In genomic region chr15:90293040-90293810, GRCh38 we compare ENCODE assay signal across 9 cellular contexts. TPM values are rescaled to one million over a fixed set of nuclear protein-coding genes. Genes with fewer than 3 reads are reported as not detected.
DNase-seq lines count a peak whose midpoint lies in the region; ATAC-seq, FAIRE-seq and TF ChIP-seq lines count a peak whose summit lies in the region.
"Not testable (repeated sequence)": the region's sequence is repeated elsewhere in the genome, so short reads cannot be mapped to it uniquely, and the experiment has no call there.
"Had no signal": no experiment of that assay in that cellular context is flagged by ENCODE, and none has a peak within 500 bp of the region (broad histone marks: within the 10 kb centered on the region; RNA-seq: fewer than 3 reads in every experiment).

No MANE protein-coding gene starts in this region.

- peak overlapping the region in 1 of 7 donors; percentile 32 for H3K27ac Mint-ChIP-seq in CD4-positive, alpha-beta memory T cell

- not testable (repeated sequence) for H3K4me2 ChIP-seq in neural cell (ENCODE audit: low read length)

- H3K9me2 ChIP-seq in neural cell (ENCODE audit: insufficient read depth, low read length), result not testable (repeated sequence)

- TF ChIP-seq POLR2A in adrenal gland (IDR thresholded peaks at IDR 0.05), result not testable (repeated sequence)

- H3K9me3 Mint-ChIP-seq in CD4-positive, alpha-beta memory T cell, result not testable (repeated sequence)

- H3K4me3 Mint-ChIP-seq in CD4-positive, alpha-beta memory T cell, result peak overlapping the region in 3 of 8 donors; percentile 17 to 59 (median 46)

- not testable (repeated sequence) for H3K4me1 Mint-ChIP-seq in CD4-positive, alpha-beta memory T cell

- peak; percentile 55 to 71 (median 61) for DNase-seq in CD4-positive, alpha-beta memory T cell
- peak; percentile 28 for DNase-seq in HTR-8/SVneo (ENCODE audit: insufficient read length, low spot score)
- peak; percentile 79 for DNase-seq in NCI-H510A treated with DMSO at 0.1 percent for 48 hours (lab: John Stamatoyannopoulos, UW)
- peak; percentile 67 to 86 (median 78) for DNase-seq in adrenal gland
- peak; percentile 81 for DNase-seq in Right ventricle myocardium inferior (ENCODE audit: missing footprints)
- DNase-seq in stimulated activated CD8-positive, alpha-beta memory T cell treated with anti-CD3 and anti-CD28 coated beads, Interleukin-4, amount 100 ng/mL, for 24 hours (ENCODE audit: low read depth), result peak; percentile 55

- H3K4me1 ChIP-seq in CD4-positive, alpha-beta memory T cell (ENCODE audit: insufficient read depth, low read length); adrenal gland (replicated peaks in 1 of 2): not testable (repeated sequence)

- H3K36me3 Mint-ChIP-seq in CD4-positive, alpha-beta memory T cell, result not testable (repeated sequence)

- H3K4me3 ChIP-seq in CD4-positive, alpha-beta memory T cell (ENCODE audit: low read length in 2 of 2); adrenal gland; neural cell (ENCODE audit: low read length): not testable (repeated sequence)

- not testable (repeated sequence) for TF ChIP-seq RAD21 in neural cell (conservative IDR thresholded peaks at IDR 0.05)

- H3F3A ChIP-seq in neural cell (ENCODE audit: insufficient read depth, low read length, poor library complexity, severe bottlenecking), result not testable (repeated sequence)

- not testable (repeated sequence) for H3K9ac ChIP-seq in neural cell (ENCODE audit: low read length)

- H3K27me3 Mint-ChIP-seq in CD4-positive, alpha-beta memory T cell, result not testable (repeated sequence)

- 50 to 56% (median 51%) methylated on average over 9 to 13 of the region's 13 CpGs for WGBS in adrenal gland, 4 donors

- H3K79me2 ChIP-seq in neural cell (replicated peaks; ENCODE audit: insufficient read depth, low read length), result not testable (repeated sequence)

- not testable (repeated sequence) for H3K27ac ChIP-seq in CD4-positive, alpha-beta memory T cell (ENCODE audit: low read depth, low read length); adrenal gland; neural cell (ENCODE audit: low read length)
- peak overlapping the region; percentile 59 for H3K27ac ChIP-seq in VCaP

- TF ChIP-seq EP300 in neural cell (conservative IDR thresholded peaks at IDR 0.05; ENCODE audit: poor library complexity, severe bottlenecking), result not testable (repeated sequence)

- CTCF ChIA-PET in CD4-positive, alpha-beta memory T cell (lab: Charles Lee; ENCODE audit: partially characterized antibody), result interaction anchor here (0.6 to 2.6 kb wide), 25 partner anchors 9 to 1089 kb away, joined by 3 to 29 read pairs (median 4); partner anchors contain the start of gene ZNF774

- TF ChIP-seq CTCF in VCaP (conservative IDR thresholded peaks at IDR 0.05) (peak; percentile 99), adrenal gland (IDR thresholded peaks at IDR 0.05) (peak; percentile 53 to 80 (median 68)), neural cell (IDR thresholded peaks at IDR 0.05; ENCODE audit: poor library complexity, severe bottlenecking) (peak; percentile 51)

- not testable (repeated sequence) for H3K27me3 ChIP-seq in CD4-positive, alpha-beta memory T cell (ENCODE audit: insufficient read depth, low read length); adrenal gland; neural cell (ENCODE audit: insufficient read depth, low read depth, low read length)

- not testable (repeated sequence) for ATAC-seq in Right ventricle myocardium inferior

- POLR2A ChIA-PET in CD4-positive, alpha-beta memory T cell (lab: Charles Lee; ENCODE audit: partially characterized antibody), result interaction anchor here (1.0 to 1.5 kb wide), 2 partner anchors 27 to 189 kb away, joined by 3 to 4 read pairs; no protein-coding TSS in a partner anchor

- H3K36me3 ChIP-seq in CD4-positive, alpha-beta memory T cell (ENCODE audit: insufficient read depth, low read length); adrenal gland (replicated peaks in 1 of 2); neural cell (ENCODE audit: insufficient read depth, low read length): not testable (repeated sequence)

- FAIRE-seq in HTR-8/SVneo (lab: Jason Lieb, UNC), result not testable (repeated sequence)

- intact Hi-C loops in CD4-positive, alpha-beta memory T cell (cut with micrococcal nuclease), result loop anchor here (1.0 kb wide), 1 partner anchor 189 kb away; no protein-coding TSS in a partner anchor
- intact Hi-C loops in adrenal gland (cut with DNase I); Right ventricle myocardium inferior (cut with DNase I): not testable (repeated sequence)

- H3K9me3 ChIP-seq in CD4-positive, alpha-beta memory T cell (ENCODE audit: control insufficient read depth in 1 of 2, low read length in 2 of 2); adrenal gland (replicated peaks in 1 of 3); neural cell (ENCODE audit: low read length): not testable (repeated sequence)

- H2AFZ ChIP-seq in neural cell (ENCODE audit: low read depth, low read length), result not testable (repeated sequence)

- not testable (repeated sequence) for H4K20me1 ChIP-seq in neural cell (ENCODE audit: insufficient read depth)

TF ChIP-seq in neural cell, 6 proteins besides CTCF, POLR2A, EP300 and RAD21:
- TF ChIP-seq SMC3 (conservative IDR thresholded peaks at IDR 0.05; ENCODE audit: poor library complexity), result peak; percentile 21

RNA-seq across cellular contexts. Expression of gene NGRN, which starts 27.8 kb away (rescaled TPM):
- total RNA-seq in CD4-positive, alpha-beta memory T cell, result 10 to 100 TPM; 53.7 to 59.2 TPM
- polyA plus RNA-seq in CD4-positive, alpha-beta memory T cell, result 10 to 100 TPM; 42.6 to 45.1 TPM
- total RNA-seq in adrenal gland (100 to 1,000 TPM in 5 of 8 donors, 10 to 100 TPM in 3; 61.4 to 131 (median 103) TPM), Right ventricle myocardium inferior (122 TPM)
- polyA plus RNA-seq in adrenal gland (100 to 1,000 TPM in 1 of 3 donors, 10 to 100 TPM in 2; 53.5 to 133 (median 56.3) TPM), neural cell (466 and 494 TPM in 2 replicates)
- polyA minus RNA-seq in neural cell, result 264 and 274 TPM in 2 replicates

RNA-seq across cellular contexts. Expression of gene TTLL13, which starts 43.9 kb away (rescaled TPM):
- total RNA-seq in CD4-positive, alpha-beta memory T cell, result 1 to 10 TPM; 1.1 to 1.4 TPM
- not detected for polyA plus RNA-seq in CD4-positive, alpha-beta memory T cell
- total RNA-seq in adrenal gland (under 1 TPM in 3 of 8 donors, not detected in 5; 0.28 to 0.43 (median 0.42) TPM), Right ventricle myocardium inferior (not detected)
- polyA plus RNA-seq in adrenal gland (1 to 10 TPM in 1 of 3 donors, under 1 TPM in 2; 0.11 to 1.9 (median 0.20) TPM), neural cell (0.33 TPM in 1 of 2 replicates, not detected in the other)
- polyA minus RNA-seq in neural cell, result not detected in 2 replicates
- total RNA-seq: urinary bladder had no signal

RNA-seq across cellular contexts. Expression of gene ZNF774, which starts 58.9 kb away (rescaled TPM):
- total RNA-seq in CD4-positive, alpha-beta memory T cell, result under 1 TPM; 0.78 to 0.81 TPM
- polyA plus RNA-seq in CD4-positive, alpha-beta memory T cell, result not detected
- total RNA-seq in adrenal gland (10 to 100 TPM in 2 of 8 donors, 1 to 10 TPM in 6; 3.3 to 21.4 (median 6.6) TPM), Right ventricle myocardium inferior (4.6 TPM)
- polyA plus RNA-seq in adrenal gland (1 to 10 TPM; 1.0 to 5.7 (median 1.8) TPM), neural cell (6.8 and 7.0 TPM in 2 replicates)
- 9.5 and 28.0 TPM in 2 replicates for polyA minus RNA-seq in neural cell

RNA-seq across cellular contexts. Expression of gene GDPGP1, which starts 59.2 kb away (rescaled TPM):
- total RNA-seq in CD4-positive, alpha-beta memory T cell, result 10 to 100 TPM; 10.1 to 15.0 TPM
- 1 to 10 TPM in 1 of 2 donors, under 1 TPM in 1; 0.58 to 2.0 TPM for polyA plus RNA-seq in CD4-positive, alpha-beta memory T cell
- total RNA-seq in adrenal gland (10 to 100 TPM in 5 of 8 donors, 1 to 10 TPM in 3; 7.0 to 17.1 (median 10.4) TPM), Right ventricle myocardium inferior (9.8 TPM)
- polyA plus RNA-seq in adrenal gland (1 to 10 TPM; 2.6 to 4.7 (median 2.9) TPM), neural cell (4.3 and 5.8 TPM in 2 replicates)
- 10.5 and 12.5 TPM in 2 replicates for polyA minus RNA-seq in neural cell

RNA-seq across cellular contexts. Expression of gene CIB1, which starts 59.5 kb away (rescaled TPM):
- total RNA-seq in CD4-positive, alpha-beta memory T cell, result 10 to 100 TPM; 95.2 to 98.2 TPM
- polyA plus RNA-seq in CD4-positive, alpha-beta memory T cell, result 100 to 1,000 TPM; 259 to 345 TPM
- total RNA-seq in adrenal gland (100 to 1,000 TPM in 5 of 8 donors, 10 to 100 TPM in 3; 38.8 to 191 (median 121) TPM), Right ventricle myocardium inferior (73.2 TPM)
- polyA plus RNA-seq in adrenal gland (100 to 1,000 TPM; 138 to 259 (median 141) TPM), neural cell (9.4 and 10.2 TPM in 2 replicates)
- 1.5 and 2.3 TPM in 2 replicates for polyA minus RNA-seq in neural cell

Comparison
In these comparisons a context has a peak if more than half of its experiments do, and no peak if none do; other contexts are left out.
1. DNase-seq: peak in every context shown above with its lines; median percentile 81 in Right ventricle myocardium inferior; 79 in NCI-H510A treated with DMSO at 0.1 percent for 48 hours; 78 in adrenal gland; 61 in CD4-positive, alpha-beta memory T cell; 55 in stimulated activated CD8-positive, alpha-beta memory T cell treated with anti-CD3 and anti-CD28 coated beads, Interleukin-4, amount 100 ng/mL, for 24 hours; 28 in HTR-8/SVneo.